20 cellular contexts compared by ENCODE assay signal in the genomic region with DNA sequence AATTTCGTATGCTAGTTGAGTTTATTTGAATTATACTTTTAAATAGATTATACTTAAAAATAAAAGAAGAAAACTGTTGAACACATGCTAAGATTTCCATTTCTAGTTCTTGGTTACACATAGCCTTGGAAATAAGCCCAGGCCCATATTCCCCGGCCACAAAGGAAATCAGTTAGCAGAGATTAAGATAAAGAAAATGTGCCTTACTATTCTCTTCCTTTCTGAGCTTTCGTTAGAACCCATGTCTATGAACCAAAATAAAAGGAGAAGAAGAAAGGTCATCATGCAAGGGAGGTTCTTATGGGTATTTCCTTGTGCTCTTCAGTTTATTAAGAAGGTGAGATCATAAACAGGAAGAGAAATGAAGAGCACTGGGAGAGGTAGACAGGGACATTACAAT. TPM values are rescaled to one million over a fixed set of nuclear protein-coding genes. Genes with fewer than 3 reads are reported as not detected.
DNase-seq lines count a peak whose midpoint lies in the region; ATAC-seq, FAIRE-seq and TF ChIP-seq lines count a peak whose summit lies in the region.
"Had no signal": no experiment of that assay in that cellular context is flagged by ENCODE, and none has a peak within 500 bp of the region (broad histone marks: within the 10 kb centered on the region; RNA-seq: fewer than 3 reads in every experiment).

No MANE protein-coding gene starts in this region.

- TF ChIP-seq POLR2A in GM12892 (IDR thresholded peaks at IDR 0.05; ENCODE audit: low read depth, low read length) = no peak

- no peaks in the 10 kb centered on the region for H3K9me3 ChIP-seq in adipocyte (ENCODE audit: control insufficient read depth, low read length)
- H3K9me3 ChIP-seq: Peyer's patch had no signal

- TF ChIP-seq CTCF in fibroblast of the aortic adventitia (IDR thresholded peaks at IDR 0.05; ENCODE audit: insufficient read depth, low read length) (no peak), dorsolateral prefrontal cortex (IDR thresholded peaks at IDR 0.05 in 54 of 56, conservative IDR thresholded peaks at IDR 0.05 in 2 of 56; ENCODE audit: low read depth in 1 of 56, partially characterized antibody in 56 of 56) (no peak)

- DNase-seq in CMK (ENCODE audit: low read depth) (peak; percentile 46), Kasumi-1 (lab: John Stamatoyannopoulos, UW) (peak; percentile 55 to 59), adipocyte (ENCODE audit: low read depth) (peak; percentile 30), fibroblast of the aortic adventitia (ENCODE audit: low read depth) (peak; percentile 33), dorsolateral prefrontal cortex (no peak), GM12892 (ENCODE audit: insufficient read length) (no peak), DMS114 treated with DMSO at 0.1 percent for 48 hours (lab: John Stamatoyannopoulos, UW; ENCODE audit: unreplicated experiment) (no peak)
- DNase-seq: C1 segment of cervical spinal cord, H9, IMR-90, NCI-H1436, NCI-H2081, NCI-H510A treated with DMSO at 0.1 percent for 48 hours, Peyer's patch had no signal

- FAIRE-seq in GM12892 (lab: Jason Lieb, UNC) = no peak
- FAIRE-seq: A204.1 had no signal

- no peaks in the 10 kb centered on the region for H3K27me3 ChIP-seq in adipocyte (replicated peaks; ENCODE audit: control insufficient read depth, insufficient read depth, low read length)
- H3K27me3 ChIP-seq in dorsolateral prefrontal cortex = no peaks in the 10 kb centered on the region
- H3K27me3 ChIP-seq: Peyer's patch had no signal

- no peak overlapping the region for H3K27ac ChIP-seq in dorsolateral prefrontal cortex
- H3K27ac ChIP-seq: Peyer's patch, SK-N-MC had no signal

- H3K4me1 ChIP-seq in adipocyte (ENCODE audit: control insufficient read depth, insufficient read depth, low read length) = peaks cover 15% of the 10 kb centered on the region
- H3K4me1 ChIP-seq: Peyer's patch had no signal

- H3K4me3 ChIP-seq in adipocyte (ENCODE audit: low read length) = no peak overlapping the region
- no peak overlapping the region for H3K4me3 ChIP-seq in fibroblast of the aortic adventitia (ENCODE audit: low read depth, low read length)
- H3K4me3 ChIP-seq in dorsolateral prefrontal cortex = no peak overlapping the region
- H3K4me3 ChIP-seq: Peyer's patch, SK-N-MC had no signal

- intact Hi-C loops in dorsolateral prefrontal cortex (cut with DNase I) = no loop called here

- H3K9ac ChIP-seq in adipocyte (ENCODE audit: low read length) = no peak overlapping the region

- no peak for ATAC-seq in HG02763 (IDR thresholded peaks at IDR 0.05; ENCODE audit: unreplicated experiment)
- ATAC-seq: Right ventricle myocardium inferior had no signal

- no peaks in the 10 kb centered on the region for H3K36me3 ChIP-seq in adipocyte (ENCODE audit: control insufficient read depth, insufficient read depth, low read length, severe bottlenecking)
- H3K36me3 ChIP-seq: Peyer's patch had no signal

RNA-seq across cellular contexts. Expression of gene CRP, which starts 32.3 kb away (rescaled TPM):
- total RNA-seq in fibroblast of the aortic adventitia (ENCODE audit: low replicate concordance) = not detected in 2 replicates
- under 1 TPM in 1 of 120 experiments, not detected in 119; 0.80 TPM for total RNA-seq in dorsolateral prefrontal cortex
- polyA plus RNA-seq in GM12892 (2012; ENCODE audit: missing spikeins) = not detected
- total RNA-seq: Daoy, H9, HT1080, IMR-90, Peyer's patch, Right ventricle myocardium inferior had no signal
- polyA plus RNA-seq: IMR-90 had no signal

RNA-seq across cellular contexts. Expression of gene DUSP23, which starts 34.1 kb away (rescaled TPM):
- total RNA-seq in fibroblast of the aortic adventitia (ENCODE audit: low replicate concordance) (10.0 and 27.8 TPM in 2 replicates), dorsolateral prefrontal cortex (10 to 100 TPM in 118 of 120 experiments, 1 to 10 TPM in 2; 8.3 to 30.2 (median 16.0) TPM)
- polyA plus RNA-seq in GM12892 (2012; ENCODE audit: missing spikeins) = 4.0 TPM
- total RNA-seq: HT1080 had no signal

RNA-seq across cellular contexts. Expression of gene FCRL6, which starts 55.5 kb away (rescaled TPM):
- total RNA-seq in fibroblast of the aortic adventitia (ENCODE audit: low replicate concordance) (not detected in 2 replicates), dorsolateral prefrontal cortex (1 to 10 TPM in 5 of 120 experiments, under 1 TPM in 25, not detected in 90; 0.23 to 2.2 (median 0.54) TPM)
- polyA plus RNA-seq in GM12892 (2012; ENCODE audit: missing spikeins) = not detected
- total RNA-seq: Daoy, H9, IMR-90 had no signal
- polyA plus RNA-seq: IMR-90 had no signal

Comparison
In these comparisons a context has a peak if more than half of its experiments do, and no peak if none do; other contexts are left out.
1. DNase-seq: peak in CMK (single experiment), Kasumi-1 (2 of 2), adipocyte (single experiment) and fibroblast of the aortic adventitia (single experiment); none in dorsolateral prefrontal cortex (0 of 10), GM12892 (single experiment) and DMS114 treated with DMSO at 0.1 percent for 48 hours (single experiment).